ENCODE assay signal across 17 cellular contexts in the genomic region with DNA sequence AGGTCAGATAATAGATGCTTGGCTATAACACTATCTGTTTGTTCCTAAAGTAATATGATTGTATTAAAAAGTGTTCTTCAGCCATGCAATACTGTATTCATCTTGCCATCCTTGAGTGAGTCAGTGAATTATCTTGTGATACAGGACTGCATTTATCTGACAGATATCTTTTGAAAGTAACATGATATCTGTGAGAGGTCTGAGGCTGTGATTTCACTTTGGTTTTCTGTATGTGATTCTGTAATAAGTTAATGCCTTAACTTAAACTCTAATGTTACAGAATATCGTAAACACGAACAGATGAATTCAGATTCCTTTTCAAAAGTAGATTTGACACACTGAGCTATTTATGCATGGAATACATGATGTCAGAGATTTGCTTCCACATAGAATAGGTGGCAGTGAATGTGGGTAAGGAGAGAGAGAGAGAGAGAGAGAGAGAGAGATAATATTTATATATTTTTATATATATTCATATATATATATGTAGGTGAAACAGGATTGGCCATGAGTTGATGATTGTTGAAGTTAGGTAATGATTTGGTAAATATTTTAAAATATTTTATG.
DNase-seq lines count a peak whose midpoint lies in the region; ATAC-seq and TF ChIP-seq lines count a peak whose summit lies in the region.
"Had no signal": no experiment of that assay in that cellular context is flagged by ENCODE, and none has a peak within 500 bp of the region (broad histone marks: within the 10 kb centered on the region; RNA-seq: fewer than 3 reads in every experiment).

No MANE protein-coding gene starts in this region.

- TF ChIP-seq CTCF in HEK293 (tag by site-specific recombination; IDR thresholded peaks at IDR 0.05) (no peak), osteoblast (IDR thresholded peaks at IDR 0.05; ENCODE audit: extremely low read depth, low read depth, low read length) (no peak)
- no peak for TF ChIP-seq CTCF in CD4-positive, alpha-beta T cell (IDR thresholded peaks at IDR 0.05)

- intact Hi-C loops in CD4-positive, alpha-beta T cell (cut with DNase I, micrococcal nuclease), result no loop called here

- H3K27ac ChIP-seq in HEK293 (ENCODE audit: extremely low read depth, low read depth, low read length) (no peak overlapping the region), SJSA1 (peak overlapping the region; percentile 53; the same call in 1 of the 2 replicates), osteoblast (ENCODE audit: low read depth, low read length) (peak overlapping the region; percentile 52)
- H3K27ac ChIP-seq in CD4-positive, alpha-beta T cell (ENCODE audit: low read depth, low read length), result no peak overlapping the region
- H3K27ac ChIP-seq: BLaER1 had no signal

- DNase-seq in SJSA1 (ENCODE audit: low read depth in 1 of 2, low spot score in 2 of 2), result no peak
- peak; percentile 58 for DNase-seq in fibroblast of peridontal ligament (ENCODE audit: extremely low read depth)
- no peak for DNase-seq in osteoblast (ENCODE audit: insufficient read length, low spot score, missing footprints)
- no peak for DNase-seq in NCI-H82 treated with DMSO at 0.1 percent for 48 hours (lab: John Stamatoyannopoulos, UW; ENCODE audit: unreplicated experiment)
- DNase-seq in CD4-positive, alpha-beta T cell, result no peak
- DNase-seq: activated CD4-positive, alpha-beta T cell treated with anti-CD3 and anti-CD28 coated beads, Interleukin-2, amount 50 U/mL, for 48 hours; activated naive CD8-positive, alpha-beta T cell treated with anti-CD3 and anti-CD28 coated beads for 36 hours; activated T-cell treated with anti-CD3 and anti-CD28 coated beads, Interleukin-2, amount 50 U/mL, for 48 hours; foreskin melanocyte; H7; MV-4-11; naive thymus-derived CD8-positive, alpha-beta T cell; right cardiac atrium; stimulated activated CD4-positive, alpha-beta T cell treated with anti-CD3 and anti-CD28 coated beads, Interleukin-1b, Interleukin-23, amount 100 ng/mL, for 48 hours had no signal

- no peak overlapping the region for H3K4me3 ChIP-seq in HEK293 (ENCODE audit: low read depth, low read length)
- no peak overlapping the region for H3K4me3 ChIP-seq in SJSA1
- H3K4me3 ChIP-seq in osteoblast (ENCODE audit: insufficient read depth, low read length), result no peak overlapping the region
- H3K4me3 ChIP-seq: BLaER1 had no signal

- H3K36me3 ChIP-seq in HEK293 (ENCODE audit: control insufficient read depth in 2 of 2, insufficient read depth in 1 of 2, low read length in 2 of 2) (no peaks in the 10 kb centered on the region), SJSA1 (peaks cover 3% of the 10 kb centered on the region; the same call in 1 of the 2 replicates), osteoblast (ENCODE audit: insufficient read depth, low read length) (no peaks in the 10 kb centered on the region)
- H3K36me3 ChIP-seq: BLaER1 had no signal

- CTCF ChIA-PET in HEK293 (lab: Yijun Ruan, JAX), result interaction anchor here (0.6 to 0.7 kb wide), 2 partner anchors 10 to 162 kb away, joined by 3 to 4 read pairs; no protein-coding TSS in a partner anchor
- CTCF ChIA-PET in CD4-positive, alpha-beta T cell (lab: Charles Lee), result interaction anchor here (0.6 kb wide), 1 partner anchor 108 kb away, joined by 3 read pairs; no protein-coding TSS in a partner anchor

- H3K4me3 Mint-ChIP-seq in CD4-positive, alpha-beta T cell, result no peak overlapping the region
- H3K4me3 Mint-ChIP-seq: activated naive CD8-positive, alpha-beta T cell treated with anti-CD3 and anti-CD28 coated beads for 36 hours; naive thymus-derived CD8-positive, alpha-beta T cell had no signal

- POLR2A ChIA-PET in HEK293 (lab: Yijun Ruan, JAX), result interaction anchor here (0.7 kb wide), 1 partner anchor 12 kb away, joined by 3 read pairs; no protein-coding TSS in a partner anchor
- POLR2A ChIA-PET in CD4-positive, alpha-beta T cell (lab: Charles Lee), result no interaction called here

- peaks cover 67% of the 10 kb centered on the region for H3K79me2 ChIP-seq in osteoblast (ENCODE audit: insufficient read depth, low read length)

- no peaks in the 10 kb centered on the region for H3K9me3 Mint-ChIP-seq in CD4-positive, alpha-beta T cell
- H3K9me3 Mint-ChIP-seq: activated naive CD8-positive, alpha-beta T cell treated with anti-CD3 and anti-CD28 coated beads for 36 hours; naive thymus-derived CD8-positive, alpha-beta T cell had no signal

- no peaks in the 10 kb centered on the region for H3K4me1 Mint-ChIP-seq in CD4-positive, alpha-beta T cell (ENCODE audit: low read depth)

- no peaks in the 10 kb centered on the region for H3K9me3 ChIP-seq in HEK293 (ENCODE audit: control insufficient read depth, insufficient read depth, low read depth, low read length)
- H3K9me3 ChIP-seq in SJSA1 (replicated peaks), result no peaks in the 10 kb centered on the region
- H3K9me3 ChIP-seq in osteoblast (ENCODE audit: low read depth, low read length), result no peaks in the 10 kb centered on the region
- no peaks in the 10 kb centered on the region for H3K9me3 ChIP-seq in CD4-positive, alpha-beta T cell (ENCODE audit: control insufficient read depth, low read length)
- H3K9me3 ChIP-seq: BLaER1 had no signal

- no peak overlapping the region for H3K27ac Mint-ChIP-seq in CD4-positive, alpha-beta T cell
- H3K27ac Mint-ChIP-seq: activated naive CD8-positive, alpha-beta T cell treated with anti-CD3 and anti-CD28 coated beads for 36 hours; naive thymus-derived CD8-positive, alpha-beta T cell had no signal

- no peak overlapping the region for H2AFZ ChIP-seq in osteoblast (ENCODE audit: low read length)

- ATAC-seq in CD4-positive, alpha-beta T cell (ENCODE audit: poor library complexity), result no peak
- ATAC-seq in HG02759 (IDR thresholded peaks at IDR 0.05; ENCODE audit: unreplicated experiment), result no peak
- ATAC-seq: naive thymus-derived CD8-positive, alpha-beta T cell; right cardiac atrium had no signal

- H3K4me1 ChIP-seq in HEK293 (ENCODE audit: control insufficient read depth, insufficient read depth, low read length) (peaks cover 24% of the 10 kb centered on the region), SJSA1 (replicated peaks) (peaks cover 50% of the 10 kb centered on the region), osteoblast (ENCODE audit: insufficient read depth, low read length) (peaks cover 24% of the 10 kb centered on the region)

- no peaks in the 10 kb centered on the region for H3K27me3 ChIP-seq in SJSA1 (replicated peaks)
- H3K27me3 ChIP-seq in osteoblast (ENCODE audit: insufficient read depth, low read length), result no peaks in the 10 kb centered on the region
- no peaks in the 10 kb centered on the region for H3K27me3 ChIP-seq in CD4-positive, alpha-beta T cell (ENCODE audit: control insufficient read depth, insufficient read depth, low read length)
- H3K27me3 ChIP-seq: BLaER1 had no signal

- H3K4me2 ChIP-seq in osteoblast (ENCODE audit: insufficient read depth, low read length), result no peak overlapping the region
- H3K4me2 ChIP-seq: BLaER1 had no signal

- peaks cover 28% of the 10 kb centered on the region for H4K20me1 ChIP-seq in osteoblast (ENCODE audit: insufficient read depth, low read length)

- peaks cover 9% of the 10 kb centered on the region for H3K27me3 Mint-ChIP-seq in CD4-positive, alpha-beta T cell
- H3K27me3 Mint-ChIP-seq: activated naive CD8-positive, alpha-beta T cell treated with anti-CD3 and anti-CD28 coated beads for 36 hours had no signal

- H3K36me3 Mint-ChIP-seq in CD4-positive, alpha-beta T cell (ENCODE audit: low read depth), result no peaks in the 10 kb centered on the region
- H3K36me3 Mint-ChIP-seq: activated naive CD8-positive, alpha-beta T cell treated with anti-CD3 and anti-CD28 coated beads for 36 hours; naive thymus-derived CD8-positive, alpha-beta T cell had no signal

TF ChIP-seq in HEK293, 187 proteins besides CTCF, POLR2A, EP300 and RAD21 (continues in another document):
- TF ChIP-seq, protein P1, sequence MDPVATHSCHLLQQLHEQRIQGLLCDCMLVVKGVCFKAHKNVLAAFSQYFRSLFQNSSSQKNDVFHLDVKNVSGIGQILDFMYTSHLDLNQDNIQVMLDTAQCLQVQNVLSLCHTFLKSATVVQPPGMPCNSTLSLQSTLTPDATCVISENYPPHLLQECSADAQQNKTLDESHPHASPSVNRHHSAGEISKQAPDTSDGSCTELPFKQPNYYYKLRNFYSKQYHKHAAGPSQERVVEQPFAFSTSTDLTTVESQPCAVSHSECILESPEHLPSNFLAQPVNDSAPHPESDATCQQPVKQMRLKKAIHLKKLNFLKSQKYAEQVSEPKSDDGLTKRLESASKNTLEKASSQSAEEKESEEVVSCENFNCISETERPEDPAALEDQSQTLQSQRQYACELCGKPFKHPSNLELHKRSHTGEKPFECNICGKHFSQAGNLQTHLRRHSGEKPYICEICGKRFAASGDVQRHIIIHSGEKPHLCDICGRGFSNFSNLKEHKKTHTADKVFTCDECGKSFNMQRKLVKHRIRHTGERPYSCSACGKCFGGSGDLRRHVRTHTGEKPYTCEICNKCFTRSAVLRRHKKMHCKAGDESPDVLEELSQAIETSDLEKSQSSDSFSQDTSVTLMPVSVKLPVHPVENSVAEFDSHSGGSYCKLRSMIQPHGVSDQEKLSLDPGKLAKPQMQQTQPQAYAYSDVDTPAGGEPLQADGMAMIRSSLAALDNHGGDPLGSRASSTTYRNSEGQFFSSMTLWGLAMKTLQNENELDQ (tag by site-specific recombination; IDR thresholded peaks at IDR 0.05; ENCODE audit: low read depth), result no peak
- TF ChIP-seq ZBTB20 (tag by site-specific recombination; IDR thresholded peaks at IDR 0.05) (peak; percentile 51; the same call in 1 of the 2 replicates), ZBTB17 (tag by site-specific recombination; IDR thresholded peaks at IDR 0.05) (peak; percentile 41; the same call in 1 of the 2 replicates), ZNF544 (tag by site-specific recombination; IDR thresholded peaks at IDR 0.05) (no peak), HOXA7 (CRISPR knock-in tag; IDR thresholded peaks at IDR 0.05; ENCODE audit: borderline replicate concordance) (no peak), ZNF555 (tag by site-specific recombination; conservative IDR thresholded peaks at IDR 0.05) (no peak), PRDM1 (tag by site-specific recombination; IDR thresholded peaks at IDR 0.05) (0 out of 2 replicates have a peak, but pooled peaks have one; percentile 14)
- TF ChIP-seq, protein P2, sequence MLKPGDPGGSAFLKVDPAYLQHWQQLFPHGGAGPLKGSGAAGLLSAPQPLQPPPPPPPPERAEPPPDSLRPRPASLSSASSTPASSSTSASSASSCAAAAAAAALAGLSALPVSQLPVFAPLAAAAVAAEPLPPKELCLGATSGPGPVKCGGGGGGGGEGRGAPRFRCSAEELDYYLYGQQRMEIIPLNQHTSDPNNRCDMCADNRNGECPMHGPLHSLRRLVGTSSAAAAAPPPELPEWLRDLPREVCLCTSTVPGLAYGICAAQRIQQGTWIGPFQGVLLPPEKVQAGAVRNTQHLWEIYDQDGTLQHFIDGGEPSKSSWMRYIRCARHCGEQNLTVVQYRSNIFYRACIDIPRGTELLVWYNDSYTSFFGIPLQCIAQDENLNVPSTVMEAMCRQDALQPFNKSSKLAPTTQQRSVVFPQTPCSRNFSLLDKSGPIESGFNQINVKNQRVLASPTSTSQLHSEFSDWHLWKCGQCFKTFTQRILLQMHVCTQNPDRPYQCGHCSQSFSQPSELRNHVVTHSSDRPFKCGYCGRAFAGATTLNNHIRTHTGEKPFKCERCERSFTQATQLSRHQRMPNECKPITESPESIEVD (tag by site-specific recombination; IDR thresholded peaks at IDR 0.05), result peak; percentile 56

Comparison
In these comparisons a context has a peak if more than half of its experiments do, and no peak if none do; other contexts are left out.
1. H3K27ac ChIP-seq: peak in SJSA1 (single experiment) and osteoblast (single experiment); none in HEK293 (single experiment) and CD4-positive, alpha-beta T cell (single experiment).